In the genomic region with DNA sequence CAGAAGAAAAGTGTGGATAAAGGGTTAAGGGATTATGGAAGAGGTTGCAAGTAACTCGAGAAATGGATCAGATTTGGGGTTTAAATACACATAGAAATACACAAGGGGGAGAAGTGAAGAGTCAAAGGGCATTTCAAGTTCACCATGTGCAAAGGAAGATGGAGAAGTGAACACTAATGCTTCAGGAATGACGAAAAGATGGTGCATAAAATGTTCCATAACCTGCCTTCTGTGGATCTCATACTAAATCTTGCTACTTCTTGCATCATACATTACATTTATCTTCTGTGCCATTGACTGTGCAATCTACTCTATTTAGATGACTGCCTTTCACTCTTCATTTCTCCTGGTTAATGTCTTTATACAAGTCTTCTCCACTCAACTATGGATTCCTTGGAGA, we compare ENCODE assay signal across 21 cellular contexts. TPM values are rescaled to one million over a fixed set of nuclear protein-coding genes. Genes with fewer than 3 reads are reported as not detected.
A peak's percentile ranks its signal among the peaks of the same experiment; 100 is the strongest.
DNase-seq lines count a peak whose midpoint lies in the region; ATAC-seq, FAIRE-seq and TF ChIP-seq lines count a peak whose summit lies in the region.
"Had no signal": no experiment of that assay in that cellular context is flagged by ENCODE, and none has a peak within 500 bp of the region (broad histone marks: within the 10 kb centered on the region; RNA-seq: fewer than 3 reads in every experiment).

No MANE protein-coding gene starts in this region.

- TF ChIP-seq POLR2A in HepG2 (IDR thresholded peaks at IDR 0.05; ENCODE audit: insufficient read depth in 1 of 2, low read depth in 2 of 2, low read length in 2 of 2) (no peak), right lobe of liver (IDR thresholded peaks at IDR 0.05) (no peak), erythroblast (IDR thresholded peaks at IDR 0.05; ENCODE audit: low read length) (no peak)

- TF ChIP-seq RAD21 in HepG2 (CRISPR knock-in tag; IDR thresholded peaks at IDR 0.05) = no peak

- no peak overlapping the region for H3K4me2 ChIP-seq in HepG2 (ENCODE audit: low read depth, low read length)

- FAIRE-seq in HepG2 (lab: Jason Lieb, UNC) = no peak
- FAIRE-seq: A204.1, GM12892, GM18507 had no signal

- no peak overlapping the region for H3K9ac ChIP-seq in HepG2 (ENCODE audit: insufficient read depth, low read depth, low read length)

- DNase-seq in HepG2 (ENCODE audit: low spot score) (no peak), right lobe of liver (no peak), OCI-M1 (lab: John Stamatoyannopoulos, UW) (peak; percentile 75), erythroblast (lab: John Stamatoyannopoulos, UW) (peak; percentile 8 to 58), GM10248 (ENCODE audit: extremely low spot score) (no peak), DMS 273 (lab: John Stamatoyannopoulos, UW; ENCODE audit: unreplicated experiment) (no peak), NCI-H748 (lab: John Stamatoyannopoulos, UW; ENCODE audit: unreplicated experiment) (no peak)
- DNase-seq in effector memory CD4-positive, alpha-beta T cell = no peak
- DNase-seq: CD4-positive, alpha-beta T cell; H9; Kasumi-1; NCI-H1417 treated with DMSO at 0.1 percent for 48 hours; NCI-H187 treated with DMSO at 0.1 percent for 48 hours; NCI-H226; NCI-H69; NK-92 treated with Interleukin-12 subunit alpha and Interleukin-12 subunit beta, amount 100 ng/mL, for 24 hours; SHP77 had no signal

- TF ChIP-seq CTCF in HepG2 (CRISPR knock-in tag; IDR thresholded peaks at IDR 0.05) (no peak), right lobe of liver (IDR thresholded peaks at IDR 0.05) (no peak), GM10248 (IDR thresholded peaks at IDR 0.05; ENCODE audit: control extremely low read depth, extremely low read depth, low read depth, missing control alignments) (no peak)

- WGBS in HepG2 (ENCODE audit: low lambda C conversion rate) = 1% methylated on average over 2 of the region's 2 CpGs
- WGBS in right lobe of liver (ENCODE audit: insufficient coverage, low coverage, low lambda C conversion rate, missing lambda C conversion rate) = 55% methylated on average over 2 of the region's 2 CpGs

- ATAC-seq in HepG2 (no peak), right lobe of liver (no peak)

- H3K4me3 ChIP-seq in HepG2 (replicated peaks in 1 of 3; ENCODE audit: insufficient read depth in 1 of 3, low read depth in 2 of 3, low read length in 3 of 3) (no peak overlapping the region), right lobe of liver (no peak overlapping the region)
- H3K4me3 ChIP-seq in effector memory CD4-positive, alpha-beta T cell (ENCODE audit: insufficient read depth, low read depth, low read length, poor library complexity, severe bottlenecking) = no peak overlapping the region
- H3K4me3 ChIP-seq: SK-N-MC had no signal

- H4K20me1 ChIP-seq in HepG2 (ENCODE audit: insufficient read depth, low read length) = no peaks in the 10 kb centered on the region

- H3K27me3 ChIP-seq in HepG2 (ENCODE audit: control insufficient read depth in 1 of 2, insufficient read depth in 2 of 2, low read length in 2 of 2) (no peaks in the 10 kb centered on the region), right lobe of liver (no peaks in the 10 kb centered on the region)
- no peaks in the 10 kb centered on the region for H3K27me3 ChIP-seq in effector memory CD4-positive, alpha-beta T cell (replicated peaks; ENCODE audit: control insufficient read depth, insufficient read depth, low read length, poor library complexity, severe bottlenecking)

- CTCF ChIA-PET in HepG2 (lab: Yijun Ruan, JAX; ENCODE audit: low intra/inter-chr PET ratio, low total read pairs) = no interaction called here
- CTCF ChIA-PET in GM10248 (lab: Yijun Ruan, JAX) = no interaction called here

- H3K4me1 ChIP-seq in HepG2 (ENCODE audit: insufficient read depth, low read length) (peaks cover 15% of the 10 kb centered on the region), right lobe of liver (peaks cover 0 to 9% (median 4%) of the 10 kb centered on the region in 4 donors)
- peaks cover 6% of the 10 kb centered on the region for H3K4me1 ChIP-seq in effector memory CD4-positive, alpha-beta T cell (ENCODE audit: control insufficient read depth, insufficient read depth, low read length, poor library complexity, severe bottlenecking)

- no peaks in the 10 kb centered on the region for H3K36me3 ChIP-seq in HepG2 (replicated peaks in 1 of 2; ENCODE audit: control insufficient read depth in 1 of 2, insufficient read depth in 2 of 2, low read length in 2 of 2)
- H3K36me3 ChIP-seq in right lobe of liver = no peaks in the 10 kb centered on the region
- H3K36me3 ChIP-seq in effector memory CD4-positive, alpha-beta T cell (ENCODE audit: control insufficient read depth, insufficient read depth, low read length) = no peaks in the 10 kb centered on the region

- no peak overlapping the region for H2AFZ ChIP-seq in HepG2 (ENCODE audit: low read length)

- no peak overlapping the region for H3K27ac ChIP-seq in HepG2 (ENCODE audit: extremely low read length, insufficient read depth, low read length)
- no peak overlapping the region for H3K27ac ChIP-seq in right lobe of liver
- H3K27ac ChIP-seq in effector memory CD4-positive, alpha-beta T cell (ENCODE audit: insufficient read depth, low read length, poor library complexity, severe bottlenecking) = no peak overlapping the region
- H3K27ac ChIP-seq: SK-N-MC had no signal

- POLR2A ChIA-PET in HepG2 (lab: Yijun Ruan, JAX) = no interaction called here
- POLR2A ChIA-PET in GM10248 (lab: Yijun Ruan, JAX) = no interaction called here

- H3K9me3 ChIP-seq in HepG2 (ENCODE audit: low read length) (no peaks in the 10 kb centered on the region), right lobe of liver (no peaks in the 10 kb centered on the region)
- no peaks in the 10 kb centered on the region for H3K9me3 ChIP-seq in effector memory CD4-positive, alpha-beta T cell (ENCODE audit: control insufficient read depth, low read length)

- intact Hi-C loops in HepG2 (cut with micrococcal nuclease; ENCODE audit: unreplicated experiment) = no loop called here
- intact Hi-C loops in right lobe of liver (cut with DNase I) = no loop called here

- TF ChIP-seq EP300 in HepG2 (IDR thresholded peaks at IDR 0.05; ENCODE audit: low read depth in 2 of 2, low read length in 2 of 2) (no peak), HepG2 (CRISPR knock-in tag; IDR thresholded peaks at IDR 0.05; ENCODE audit: borderline replicate concordance) (no peak)

- no peaks in the 10 kb centered on the region for H3K79me2 ChIP-seq in HepG2 (ENCODE audit: insufficient read depth, low read length)

- no TSS peak for BruUV-seq in HepG2 (replicated peaks; lab: Mats Ljungman, UMichigan)

- in situ Hi-C loops in HepG2 (cut with HindIII; ENCODE audit: extremely low pct_ligation_motif_present, low pct_unique_long_range_greater_than_20kb) = no loop called here

TF ChIP-seq in HepG2, 621 proteins besides CTCF, POLR2A, EP300 and RAD21:
- TF ChIP-seq GPN1 (CRISPR knock-in tag; IDR thresholded peaks at IDR 0.05; ENCODE audit: borderline replicate concordance) = no peak
- TF ChIP-seq ZSCAN25 (CRISPR knock-in tag; IDR thresholded peaks at IDR 0.05) = no peak
- 0 out of 2 replicates have a peak, but pooled peaks have one; percentile 9 for TF ChIP-seq ATF7 (IDR thresholded peaks at IDR 0.05)
- no peak for TF ChIP-seq ATF7 (CRISPR knock-in tag; IDR thresholded peaks at IDR 0.05)

RNA-seq across cellular contexts. Expression of gene SMC2, which starts 5.7 kb away (rescaled TPM):
- total RNA-seq in HepG2 (2016; rRNA removed; fragmentation: Illumina TruSeq; extraction: Trizol) (36.7 and 66.8 TPM in 2 replicates), right lobe of liver (1 to 10 TPM; 2.5 to 5.8 (median 3.6) TPM)
- total RNA-seq in HepG2 (2016; cell fraction: cytosol; rRNA removed; fragmentation: Illumina TruSeq; extraction: Trizol; ENCODE audit: low read depth) = 1.7 and 1.9 TPM in 2 replicates
- total RNA-seq in HepG2 (2016; cell fraction: insoluble cytoplasmic fraction; rRNA removed; fragmentation: Illumina TruSeq; extraction: Trizol) = 34.9 and 62.7 TPM in 2 replicates
- total RNA-seq in HepG2 (2016; cell fraction: membrane; rRNA removed; fragmentation: Illumina TruSeq; extraction: Trizol) = 6.0 and 7.7 TPM in 2 replicates
- total RNA-seq in HepG2 (2016; cell fraction: nucleus; rRNA removed; fragmentation: Illumina TruSeq; extraction: Trizol) = 31.3 and 34.5 TPM in 2 replicates
- 3.0 and 5.6 TPM in 2 replicates for polyA plus RNA-seq in HepG2 (2011; rRNA removed)
- 2.3 and 2.5 TPM in 2 replicates for polyA plus RNA-seq in HepG2 (2011; cell fraction: cytosol; rRNA removed)
- polyA plus RNA-seq in HepG2 (2011; cell fraction: nucleus; rRNA removed) = 1.9 and 2.1 TPM in 2 replicates
- polyA plus RNA-seq in HepG2 (2012) = 4.8 and 11.2 TPM in 2 replicates
- 0.49 and 0.53 TPM in 2 replicates for polyA plus RNA-seq in HepG2 (2016; cell fraction: cytosol; fragmentation: Illumina TruSeq; extraction: Trizol; ENCODE audit: low read depth)
- polyA plus RNA-seq in HepG2 (2016; cell fraction: insoluble cytoplasmic fraction; fragmentation: Illumina TruSeq; extraction: Trizol; ENCODE audit: low read depth) = 33.8 and 36.0 TPM in 2 replicates
- polyA plus RNA-seq in HepG2 (2016; cell fraction: membrane; fragmentation: Illumina TruSeq; extraction: Trizol; ENCODE audit: low read depth) = 1.9 and 2.1 TPM in 2 replicates
- polyA plus RNA-seq in HepG2 (2016; cell fraction: nucleus; fragmentation: Illumina TruSeq; extraction: Trizol; ENCODE audit: insufficient read depth, low read depth) = 19.9 and 22.7 TPM in 2 replicates
- 3.9 and 16.8 TPM in 2 replicates for polyA minus RNA-seq in HepG2 (2011; rRNA and poly(A)+ RNA removed; ENCODE audit: low replicate concordance)
- 6.3 and 8.2 TPM in 2 replicates for polyA minus RNA-seq in HepG2 (2011; cell fraction: cytosol; rRNA and poly(A)+ RNA removed)
- polyA minus RNA-seq in HepG2 (2011; cell fraction: nucleus; rRNA and poly(A)+ RNA removed) = 11.3 and 13.4 TPM in 2 replicates

Comparison
In these comparisons a context has a peak if more than half of its experiments do, and no peak if none do; other contexts are left out.
1. DNase-seq: peak in OCI-M1 (single experiment) and erythroblast (2 of 2); none in HepG2 (single experiment), right lobe of liver (0 of 3), GM10248 (single experiment), DMS 273 (single experiment), effector memory CD4-positive, alpha-beta T cell (0 of 3) and NCI-H748 (single experiment).